ENCODE assay signal across 21 cellular contexts in the genomic region with DNA sequence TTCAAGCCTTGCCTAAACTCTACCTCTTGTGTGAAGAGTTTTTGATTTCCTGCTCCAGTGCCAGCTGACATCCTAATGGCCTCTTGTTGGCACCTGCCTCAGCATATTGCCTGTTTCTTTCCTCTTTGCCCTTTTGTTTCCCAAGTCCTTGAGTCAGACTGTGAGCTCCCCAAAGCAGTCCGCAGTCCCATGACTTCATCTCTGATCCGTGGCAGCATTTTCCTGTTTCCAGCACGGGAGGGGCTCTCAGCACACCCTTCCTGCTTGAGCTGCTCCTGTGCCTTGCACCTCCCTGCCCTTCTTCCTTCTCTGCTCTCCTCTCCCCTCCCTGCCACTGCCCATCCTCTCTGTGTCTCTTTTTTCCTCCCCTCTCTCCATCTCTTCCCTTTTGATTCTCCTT.
A peak's percentile ranks its signal among the peaks of the same experiment; 100 is the strongest.
DNase-seq lines count a peak whose midpoint lies in the region; ATAC-seq and TF ChIP-seq lines count a peak whose summit lies in the region.
"Had no signal": no experiment of that assay in that cellular context is flagged by ENCODE, and none has a peak within 500 bp of the region (broad histone marks: within the 10 kb centered on the region; RNA-seq: fewer than 3 reads in every experiment).

No MANE protein-coding gene starts in this region.

- no peaks in the 10 kb centered on the region for H3K9me2 ChIP-seq in Karpas-422 (replicated peaks; ENCODE audit: insufficient read depth, low read length)

- H3K4me3 ChIP-seq in left lung (no peak overlapping the region), Karpas-422 (ENCODE audit: low read length) (no peak overlapping the region), BE2C (ENCODE audit: low read depth, low read length) (no peak overlapping the region)
- H3K4me3 ChIP-seq: esophagus squamous epithelium, thoracic aorta had no signal

- no peaks in the 10 kb centered on the region for H3K79me2 ChIP-seq in Karpas-422 (ENCODE audit: low read length)

- H3K4me2 ChIP-seq in Karpas-422 (ENCODE audit: low read depth, low read length, poor library complexity, severe bottlenecking), result no peak overlapping the region

- peak; percentile 31 for DNase-seq in Daoy (ENCODE audit: low read depth)
- peak; percentile 98 for DNase-seq in NCI-H1105 treated with DMSO at 0.1 percent for 48 hours (lab: John Stamatoyannopoulos, UW)
- DNase-seq in NCI-H345 treated with DMSO at 0.1 percent for 48 hours (lab: John Stamatoyannopoulos, UW; ENCODE audit: unreplicated experiment), result peak; percentile 48
- DNase-seq in left lung, result no peak
- no peak for DNase-seq in Karpas-422
- DNase-seq in BE2C, result no peak
- no peak for DNase-seq in activated CD8-positive, alpha-beta memory T cell treated with anti-CD3 and anti-CD28 coated beads, Interleukin-2, amount 50 U/mL, for 48 hours
- no peak for DNase-seq in NCI-H146 (lab: John Stamatoyannopoulos, UW)
- DNase-seq: activated CD4-positive, alpha-beta memory T cell treated with anti-CD3 and anti-CD28 coated beads for 36 hours; activated effector memory CD4-positive, alpha-beta T cell treated with anti-CD3 and anti-CD28 coated beads, Interleukin-2, amount 50 U/mL, for 16 hours; activated T-cell treated with anti-CD3 and anti-CD28 coated beads for 4 hours; CD4-positive, alpha-beta memory T cell; DND-41; effector CD8-positive, alpha-beta T cell; esophagus squamous epithelium; mammary epithelial cell; nucleus accumbens; OCI-M1; small intestine; stimulated activated naive CD4-positive, alpha-beta T cell had no signal

- H3K27ac ChIP-seq in left lung (no peak overlapping the region), Karpas-422 (ENCODE audit: low read length) (no peak overlapping the region)
- H3K27ac ChIP-seq: esophagus squamous epithelium, thoracic aorta had no signal

- H3K9me3 ChIP-seq in left lung (no peaks in the 10 kb centered on the region), Karpas-422 (ENCODE audit: low read length) (no peaks in the 10 kb centered on the region), BE2C (no peaks in the 10 kb centered on the region)
- H3K9me3 ChIP-seq: esophagus squamous epithelium, thoracic aorta had no signal

- no peaks in the 10 kb centered on the region for H4K20me1 ChIP-seq in Karpas-422 (ENCODE audit: insufficient read depth, low read depth, low read length)

- intact Hi-C loops in left lung (cut with DNase I), result no loop called here

- H3K27me3 ChIP-seq in left lung (no peaks in the 10 kb centered on the region), Karpas-422 (ENCODE audit: low read length) (no peaks in the 10 kb centered on the region), BE2C (no peaks in the 10 kb centered on the region)
- H3K27me3 ChIP-seq: esophagus squamous epithelium had no signal

- H3K4me1 ChIP-seq in left lung (no peaks in the 10 kb centered on the region), Karpas-422 (ENCODE audit: low read length) (peaks cover 22% of the 10 kb centered on the region), BE2C (no peaks in the 10 kb centered on the region)

- no peak overlapping the region for H2AFZ ChIP-seq in Karpas-422 (ENCODE audit: low read length)

- TF ChIP-seq CTCF in left lung (IDR thresholded peaks at IDR 0.05) (no peak), BE2C (IDR thresholded peaks at IDR 0.05; ENCODE audit: low read depth, low read length) (no peak)

- ATAC-seq in left lung, result peak; percentile 50

- no peak overlapping the region for H3K9ac ChIP-seq in Karpas-422 (ENCODE audit: low read length)

- H3K36me3 ChIP-seq in left lung, result no peaks in the 10 kb centered on the region
- no peaks in the 10 kb centered on the region for H3K36me3 ChIP-seq in Karpas-422 (ENCODE audit: insufficient read depth, low read length)
- no peaks in the 10 kb centered on the region for H3K36me3 ChIP-seq in BE2C
- H3K36me3 ChIP-seq: esophagus squamous epithelium, thoracic aorta had no signal

Comparison
In these comparisons a context has a peak if more than half of its experiments do, and no peak if none do; other contexts are left out.
1. DNase-seq: peak in Daoy (single experiment), NCI-H1105 treated with DMSO at 0.1 percent for 48 hours (single experiment) and NCI-H345 treated with DMSO at 0.1 percent for 48 hours (single experiment); none in left lung (0 of 2), Karpas-422 (single experiment), BE2C (single experiment), activated CD8-positive, alpha-beta memory T cell treated with anti-CD3 and anti-CD28 coated beads, Interleukin-2, amount 50 U/mL, for 48 hours (single experiment) and NCI-H146 (single experiment).